In genomic region chr20:5608448-5609161, GRCh38 we compare ENCODE assay signal across 8 cellular contexts. TPM values are rescaled to one million over a fixed set of nuclear protein-coding genes. Genes with fewer than 3 reads are reported as not detected.
DNase-seq lines count a peak whose midpoint lies in the region; ATAC-seq, FAIRE-seq and TF ChIP-seq lines count a peak whose summit lies in the region.

No MANE protein-coding gene starts in this region.

- H3K27me3 ChIP-seq in keratinocyte (ENCODE audit: control insufficient read depth, extremely low read depth, insufficient read depth, low read length), result no peaks in the 10 kb centered on the region
- H3K27me3 ChIP-seq in uterus, result no peaks in the 10 kb centered on the region

- CTCF ChIA-PET in AG04449 (lab: Yijun Ruan, JAX), result interaction anchor here (0.8 to 1.8 kb wide), 3 partner anchors 9 to 80 kb away, joined by 3 to 4 read pairs (median 3); no protein-coding TSS in a partner anchor
- CTCF ChIA-PET in activated CD8-positive, alpha-beta T cell treated with anti-CD3 and anti-CD28 coated beads, Interleukin-2, amount 10 ng/mL, durations not matched to agents 7 days and 5 days (lab: Charles Lee), result interaction anchor here (0.6 to 2.6 kb wide), 5 partner anchors 9 to 179 kb away, joined by 3 to 14 read pairs (median 4); partner anchors contain the start of gene SHLD1

- H3K4me1 ChIP-seq in keratinocyte (ENCODE audit: control insufficient read depth, extremely low read depth, insufficient read depth, low read length), result peaks cover 24% of the 10 kb centered on the region
- no peaks in the 10 kb centered on the region for H3K4me1 ChIP-seq in uterus

- dilution Hi-C loops in keratinocyte (cut with MboI; ENCODE audit: extremely low pct_ligation_motif_present, low sequenced_read_pairs), result no loop called here

- DNase-seq in AG04449 (ENCODE audit: low read depth, low spot score), result no peak
- no peak for DNase-seq in HFF-Myc (ENCODE audit: extremely low read depth, low read depth)
- DNase-seq in activated CD8-positive, alpha-beta T cell treated with anti-CD3 and anti-CD28 coated beads, Interleukin-2, amount 10 ng/mL, durations not matched to agents 7 days and 5 days, result no peak
- no peak for DNase-seq in keratinocyte (ENCODE audit: low read depth, low spot score)
- no peak for DNase-seq in uterus
- no peak for DNase-seq in stimulated activated CD4-positive, alpha-beta T cell treated with anti-CD3 and anti-CD28 coated beads, Interleukin-2, amount 100 ng/mL, for 24 hours
- no peak for DNase-seq in NCI-H1417 (lab: John Stamatoyannopoulos, UW)

- peaks cover 60% of the 10 kb centered on the region for H3K4me1 Mint-ChIP-seq in activated CD8-positive, alpha-beta T cell treated with anti-CD3 and anti-CD28 coated beads, Interleukin-2, amount 10 ng/mL, durations not matched to agents 7 days and 5 days (ENCODE audit: low read depth)

- H3K9ac ChIP-seq in keratinocyte (ENCODE audit: control insufficient read depth, extremely low read depth, insufficient read depth, low read length), result peak overlapping the region; percentile 36

- H3K4me2 ChIP-seq in keratinocyte (ENCODE audit: control insufficient read depth, extremely low read depth, insufficient read depth, low read depth, low read length), result peak overlapping the region; percentile 87

- no peaks in the 10 kb centered on the region for H3K9me3 ChIP-seq in keratinocyte (ENCODE audit: control insufficient read depth, low read depth, low read length)
- no peaks in the 10 kb centered on the region for H3K9me3 ChIP-seq in uterus

- intact Hi-C loops in uterus (cut with DNase I; ENCODE audit: low total_unique reads), result no loop called here

- H3K36me3 Mint-ChIP-seq in activated CD8-positive, alpha-beta T cell treated with anti-CD3 and anti-CD28 coated beads, Interleukin-2, amount 10 ng/mL, durations not matched to agents 7 days and 5 days (ENCODE audit: low read depth), result peaks cover 33% of the 10 kb centered on the region

- H3K36me3 ChIP-seq in keratinocyte (ENCODE audit: control insufficient read depth in 2 of 2, extremely low read depth in 1 of 2, insufficient read depth in 2 of 2, low read length in 2 of 2) (peaks cover 0 to 1% of the 10 kb centered on the region in 2 experiments), uterus (no peaks in the 10 kb centered on the region)

- H3K4me3 ChIP-seq in AG04449 (ENCODE audit: low read depth, low read length), result peak overlapping the region; percentile 87
- H3K4me3 ChIP-seq in HFF-Myc (replicated peaks; ENCODE audit: low read depth, low read length), result peak overlapping the region; percentile 74
- peak overlapping the region in 2 of 3 experiments; percentile 81 to 89 for H3K4me3 ChIP-seq in keratinocyte (ENCODE audit: control insufficient read depth in 2 of 3, extremely low read depth in 1 of 3, insufficient read depth in 2 of 3, low read depth in 1 of 3, low read length in 3 of 3)
- peak overlapping the region in 1 of 2 donors; percentile 81 for H3K4me3 ChIP-seq in uterus

- peaks cover 60% of the 10 kb centered on the region for H3K79me2 ChIP-seq in keratinocyte (ENCODE audit: control insufficient read depth, insufficient read depth, low read length)

- ATAC-seq in activated CD8-positive, alpha-beta T cell treated with anti-CD3 and anti-CD28 coated beads, Interleukin-2, amount 10 ng/mL, durations not matched to agents 7 days and 5 days, result no peak
- ATAC-seq in HG02798 (IDR thresholded peaks at IDR 0.05; ENCODE audit: poor library complexity, unreplicated experiment), result no peak

- POLR2A ChIA-PET in AG04449 (lab: Yijun Ruan, JAX), result interaction anchor here (0.7 to 0.9 kb wide), 2 partner anchors 8 to 9 kb away, joined by 3 to 4 read pairs; no protein-coding TSS in a partner anchor
- POLR2A ChIA-PET in activated CD8-positive, alpha-beta T cell treated with anti-CD3 and anti-CD28 coated beads, Interleukin-2, amount 10 ng/mL, durations not matched to agents 7 days and 5 days (lab: Charles Lee), result no interaction called here

- H3K9me3 Mint-ChIP-seq in activated CD8-positive, alpha-beta T cell treated with anti-CD3 and anti-CD28 coated beads, Interleukin-2, amount 10 ng/mL, durations not matched to agents 7 days and 5 days (ENCODE audit: insufficient read depth), result no peaks in the 10 kb centered on the region

- TF ChIP-seq POLR2A in uterus (IDR thresholded peaks at IDR 0.05), result no peak

- peak overlapping the region; percentile 97 for H3K4me3 Mint-ChIP-seq in activated CD8-positive, alpha-beta T cell treated with anti-CD3 and anti-CD28 coated beads, Interleukin-2, amount 10 ng/mL, durations not matched to agents 7 days and 5 days

- H4K20me1 ChIP-seq in keratinocyte (ENCODE audit: control insufficient read depth, extremely low read depth, insufficient read depth, low read length), result no peaks in the 10 kb centered on the region

- TF ChIP-seq CTCF in AG04449 (IDR thresholded peaks at IDR 0.05; ENCODE audit: insufficient read depth, low read length, missing control alignments) (no peak), HFF-Myc (IDR thresholded peaks at IDR 0.05; ENCODE audit: low read depth, low read length, missing control alignments) (no peak), keratinocyte (optimal IDR thresholded peaks at IDR 0.05 in 1 of 3, IDR thresholded peaks at IDR 0.05 in 1 of 3, conservative IDR thresholded peaks at IDR 0.05 in 1 of 3; ENCODE audit: extremely low read depth in 1 of 3, insufficient read depth in 2 of 3, low read length in 3 of 3) (no peak), uterus (IDR thresholded peaks at IDR 0.05) (no peak)

- peaks cover 3% of the 10 kb centered on the region for H3K9me1 ChIP-seq in keratinocyte (ENCODE audit: control insufficient read depth, extremely low read depth, insufficient read depth, low read length)

- H3K27ac Mint-ChIP-seq in activated CD8-positive, alpha-beta T cell treated with anti-CD3 and anti-CD28 coated beads, Interleukin-2, amount 10 ng/mL, durations not matched to agents 7 days and 5 days, result peak overlapping the region; percentile 78

- H3K27ac ChIP-seq in keratinocyte (ENCODE audit: control insufficient read depth, insufficient read depth, low read length) (peak overlapping the region; percentile 95), uterus (peak overlapping the region; percentile 97)

- no peak for FAIRE-seq in keratinocyte (lab: Jason Lieb, UNC)

- H3K27me3 Mint-ChIP-seq in activated CD8-positive, alpha-beta T cell treated with anti-CD3 and anti-CD28 coated beads, Interleukin-2, amount 10 ng/mL, durations not matched to agents 7 days and 5 days (ENCODE audit: low read depth), result no peaks in the 10 kb centered on the region

- H2AFZ ChIP-seq in keratinocyte (ENCODE audit: control insufficient read depth, low read length), result no peak overlapping the region

RNA-seq across cellular contexts. Expression of gene GPCPD1, which starts 2.2 kb away (rescaled TPM):
- total RNA-seq in activated CD8-positive, alpha-beta T cell treated with anti-CD3 and anti-CD28 coated beads, Interleukin-2, amount 10 ng/mL, durations not matched to agents 7 days and 5 days, result 10 to 100 TPM; 22.5 to 31.2 TPM
- polyA plus RNA-seq in keratinocyte, result 6.5 to 23.4 TPM (median 17.7 TPM) in 3 replicates
- 45.1 TPM for polyA plus RNA-seq in keratinocyte (2011; ENCODE audit: low read depth)
- 6.9 and 12.9 TPM in 2 replicates for polyA plus RNA-seq in keratinocyte (2011; cell fraction: cytosol; rRNA removed)
- polyA plus RNA-seq in keratinocyte (2011; cell fraction: nucleus; rRNA removed), result 22.7 and 28.5 TPM in 2 replicates
- 7.1 and 19.9 TPM in 2 replicates for polyA plus RNA-seq in keratinocyte (2012; ENCODE audit: low replicate concordance)
- polyA minus RNA-seq in keratinocyte, result 7.6 to 11.9 TPM (median 7.7 TPM) in 3 replicates
- polyA minus RNA-seq in keratinocyte (2011; cell fraction: cytosol; rRNA and poly(A)+ RNA removed), result 5.4 TPM
- polyA minus RNA-seq in keratinocyte (2011; cell fraction: nucleus; rRNA and poly(A)+ RNA removed), result 10.9 and 20.9 TPM in 2 replicates
- total RNA-seq in uterus, result 10 to 100 TPM; 10.8 to 78.9 (median 36.3) TPM
